9 cellular contexts compared by ENCODE assay signal in the genomic region with DNA sequence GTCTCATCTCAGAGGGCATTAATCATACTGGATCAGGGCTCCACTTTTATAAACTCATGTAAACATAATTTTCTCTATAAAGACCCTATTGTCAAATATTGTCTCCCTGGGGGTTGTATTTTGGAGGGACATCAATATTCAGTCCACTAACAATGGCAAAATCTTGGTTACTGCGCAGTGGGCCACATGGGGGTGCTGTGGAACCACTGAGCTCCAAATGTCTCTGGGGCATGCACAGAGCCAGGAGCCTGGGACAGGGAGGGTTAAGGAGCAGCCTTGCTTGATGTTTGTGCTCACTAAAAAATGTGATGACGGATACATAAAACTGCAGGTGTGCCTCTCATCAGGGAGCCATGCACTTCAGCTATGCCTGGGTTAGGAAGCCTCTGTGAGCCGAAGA.
A peak's percentile ranks its signal among the peaks of the same experiment; 100 is the strongest.
DNase-seq lines count a peak whose midpoint lies in the region; ATAC-seq and FAIRE-seq lines count a peak whose summit lies in the region.
"Had no signal": no experiment of that assay in that cellular context is flagged by ENCODE, and none has a peak within 500 bp of the region (broad histone marks: within the 10 kb centered on the region; RNA-seq: fewer than 3 reads in every experiment).

No MANE protein-coding gene starts in this region.

- H3K4me3 Mint-ChIP-seq in activated CD4-positive, alpha-beta T cell treated with anti-CD3 and anti-CD28 coated beads for 36 hours = peak overlapping the region; percentile 39
- H3K4me3 Mint-ChIP-seq in T-helper 17 cell = peak overlapping the region; percentile 82
- H3K4me3 Mint-ChIP-seq: B cell had no signal

- intact Hi-C loops in activated CD4-positive, alpha-beta T cell treated with anti-CD3 and anti-CD28 coated beads for 36 hours (cut with DNase I, micrococcal nuclease) = loop anchor here (1.0 to 10.0 kb wide), 5 partner anchors 478 to 895 kb away; no protein-coding TSS in a partner anchor

- peak; percentile 71 for DNase-seq in activated CD4-positive, alpha-beta T cell treated with anti-CD3 and anti-CD28 coated beads for 36 hours
- DNase-seq in activated CD4-positive, alpha-beta T cell treated with anti-CD3 and anti-CD28 coated beads for 1 hour = no peak
- no peak for DNase-seq in T-helper 17 cell
- peak; percentile 27 for DNase-seq in effector CD4-positive, alpha-beta T cell
- DNase-seq in stimulated activated naive CD4-positive, alpha-beta T cell treated with Interleukin-2 at 50 U/mL for 16 hours (lab: John Stamatoyannopoulos, UW) = peak; percentile 14
- DNase-seq in frontal cortex (ENCODE audit: low spot score in 2 of 2) = no peak
- no peak for DNase-seq in HTR-8/SVneo (ENCODE audit: insufficient read length, low spot score)

- peak overlapping the region; percentile 55 for H3K27ac Mint-ChIP-seq in activated CD4-positive, alpha-beta T cell treated with anti-CD3 and anti-CD28 coated beads for 36 hours
- peak overlapping the region; percentile 90 for H3K27ac Mint-ChIP-seq in T-helper 17 cell
- H3K27ac Mint-ChIP-seq: B cell had no signal

- H3K9me3 ChIP-seq in T-helper 17 cell (ENCODE audit: control insufficient read depth, low read length, poor library complexity, severe bottlenecking) = no peaks in the 10 kb centered on the region

- CTCF ChIA-PET in activated CD4-positive, alpha-beta T cell treated with anti-CD3 and anti-CD28 coated beads for 36 hours (lab: Charles Lee) = interaction anchor here (0.7 to 6.4 kb wide), 13 partner anchors 11 to 683 kb away, joined by 3 to 58 read pairs (median 4); no protein-coding TSS in a partner anchor

- peaks cover 7% of the 10 kb centered on the region for H3K27me3 Mint-ChIP-seq in activated CD4-positive, alpha-beta T cell treated with anti-CD3 and anti-CD28 coated beads for 36 hours
- H3K27me3 Mint-ChIP-seq in T-helper 17 cell = peaks cover 42% of the 10 kb centered on the region

- H3K4me1 Mint-ChIP-seq in activated CD4-positive, alpha-beta T cell treated with anti-CD3 and anti-CD28 coated beads for 36 hours = peaks cover 14% of the 10 kb centered on the region
- H3K4me1 Mint-ChIP-seq in T-helper 17 cell = peaks cover 16% of the 10 kb centered on the region
- H3K4me1 Mint-ChIP-seq: B cell had no signal

- H3K9me3 Mint-ChIP-seq in activated CD4-positive, alpha-beta T cell treated with anti-CD3 and anti-CD28 coated beads for 36 hours (ENCODE audit: low read depth) = no peaks in the 10 kb centered on the region

- no peak for FAIRE-seq in frontal cortex (lab: Jason Lieb, UNC)
- no peak for FAIRE-seq in HTR-8/SVneo (lab: Jason Lieb, UNC)

- POLR2A ChIA-PET in activated CD4-positive, alpha-beta T cell treated with anti-CD3 and anti-CD28 coated beads for 36 hours (lab: Charles Lee) = interaction anchor here (0.8 kb wide), 1 partner anchor 491 kb away, joined by 5 read pairs; no protein-coding TSS in a partner anchor

- peak; percentile 77 for ATAC-seq in activated CD4-positive, alpha-beta T cell treated with anti-CD3 and anti-CD28 coated beads for 36 hours
- ATAC-seq in T-helper 17 cell = peak; percentile 78
- no peak for ATAC-seq in GM18909 (IDR thresholded peaks at IDR 0.05; ENCODE audit: poor library complexity, unreplicated experiment)

- no peaks in the 10 kb centered on the region for H3K36me3 Mint-ChIP-seq in activated CD4-positive, alpha-beta T cell treated with anti-CD3 and anti-CD28 coated beads for 36 hours (ENCODE audit: low read depth)
- peaks cover 3% of the 10 kb centered on the region for H3K36me3 Mint-ChIP-seq in T-helper 17 cell (ENCODE audit: low read depth)

Comparison
In these comparisons a context has a peak if more than half of its experiments do, and no peak if none do; other contexts are left out.
1. DNase-seq: peak in activated CD4-positive, alpha-beta T cell treated with anti-CD3 and anti-CD28 coated beads for 36 hours (single experiment), effector CD4-positive, alpha-beta T cell (single experiment) and stimulated activated naive CD4-positive, alpha-beta T cell treated with Interleukin-2 at 50 U/mL for 16 hours (single experiment); none in activated CD4-positive, alpha-beta T cell treated with anti-CD3 and anti-CD28 coated beads for 1 hour (single experiment), T-helper 17 cell (0 of 3), frontal cortex (0 of 2) and HTR-8/SVneo (single experiment).